ENCODE assay signal across 1 cellular context in the genomic region with DNA sequence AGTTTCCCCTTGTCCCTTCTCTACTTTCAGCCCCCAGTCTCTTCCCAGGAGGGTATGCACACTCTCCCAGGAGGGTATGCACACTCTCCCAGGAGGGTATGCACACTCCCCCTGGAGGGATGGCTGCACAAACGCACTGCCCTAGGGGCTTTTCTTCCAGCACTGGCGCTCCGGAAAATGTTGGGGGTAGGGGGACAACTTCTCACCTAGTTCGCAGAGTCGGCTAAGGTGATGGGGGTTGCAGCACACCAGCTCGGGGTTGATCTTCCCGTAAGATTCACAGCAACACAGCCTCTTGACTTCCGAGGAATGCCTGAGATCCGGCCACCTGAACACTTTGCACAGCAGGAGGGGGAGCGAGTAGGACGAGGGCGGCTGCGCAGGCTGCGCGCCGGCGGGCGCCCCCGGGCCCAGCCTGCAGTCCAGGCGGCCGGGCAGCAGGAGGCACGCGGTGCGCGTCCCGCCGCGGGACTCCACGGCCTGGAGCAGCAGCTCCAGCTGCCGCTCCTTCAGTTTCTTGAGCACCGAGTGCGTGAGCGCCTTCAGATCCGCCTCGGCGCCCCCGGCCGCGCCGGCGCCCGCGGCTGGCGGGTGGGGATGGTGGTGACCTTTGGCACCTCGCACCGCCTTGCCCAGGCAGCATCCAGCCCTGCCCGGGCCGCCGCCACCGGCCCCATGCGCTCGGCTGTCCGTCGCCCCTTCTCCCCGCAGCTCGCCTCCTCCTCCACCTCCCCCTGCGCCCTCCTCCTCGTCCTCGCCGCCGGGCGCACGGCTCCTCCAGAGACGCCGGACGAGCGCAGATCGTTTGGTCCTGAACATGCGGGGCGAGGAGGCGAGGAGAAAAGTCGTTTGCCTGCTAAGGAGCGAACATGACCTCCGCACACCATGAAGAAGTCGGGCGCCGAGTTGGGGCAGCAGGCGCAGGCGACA.
TF ChIP-seq lines count a peak whose summit lies in the region.

No MANE protein-coding gene starts in this region.

TF ChIP-seq in K562, 482 proteins besides CTCF, POLR2A, EP300 and RAD21 (continued from another document):
- TF ChIP-seq, protein P1, sequence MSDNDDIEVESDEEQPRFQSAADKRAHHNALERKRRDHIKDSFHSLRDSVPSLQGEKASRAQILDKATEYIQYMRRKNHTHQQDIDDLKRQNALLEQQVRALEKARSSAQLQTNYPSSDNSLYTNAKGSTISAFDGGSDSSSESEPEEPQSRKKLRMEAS (CRISPR knock-in tag; IDR thresholded peaks at IDR 0.05) = peak; percentile 40; the same call in 1 of the 2 replicates
- TF ChIP-seq HDAC6 (IDR thresholded peaks at IDR 0.05; ENCODE audit: low read depth, low read length) = peak; percentile 26; the same call in 1 of the 2 replicates
- TF ChIP-seq, protein P2, sequence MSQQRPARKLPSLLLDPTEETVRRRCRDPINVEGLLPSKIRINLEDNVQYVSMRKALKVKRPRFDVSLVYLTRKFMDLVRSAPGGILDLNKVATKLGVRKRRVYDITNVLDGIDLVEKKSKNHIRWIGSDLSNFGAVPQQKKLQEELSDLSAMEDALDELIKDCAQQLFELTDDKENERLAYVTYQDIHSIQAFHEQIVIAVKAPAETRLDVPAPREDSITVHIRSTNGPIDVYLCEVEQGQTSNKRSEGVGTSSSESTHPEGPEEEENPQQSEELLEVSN (IDR thresholded peaks at IDR 0.05; ENCODE audit: borderline replicate concordance in 1 of 2, extremely low read depth in 1 of 2, insufficient read depth in 1 of 2, insufficient read length in 1 of 2, low read depth in 1 of 2, low read length in 1 of 2, poor library complexity in 1 of 2, severe bottlenecking in 1 of 2) = peak in 1 of 2 experiments; percentile 82
- TF ChIP-seq TAL1 (IDR thresholded peaks at IDR 0.05) = no peak
- 0 out of 4 replicates have a peak, but pooled peaks of 1 of the 2 experiments have one; percentile 47 for TF ChIP-seq UBTF (IDR thresholded peaks at IDR 0.05; ENCODE audit: borderline replicate concordance in 1 of 2, low read depth in 2 of 2, low read length in 2 of 2)
- TF ChIP-seq ZNF766 (CRISPR knock-in tag; conservative IDR thresholded peaks at IDR 0.05) = no peak
- TF ChIP-seq CHD2 (IDR thresholded peaks at IDR 0.05; ENCODE audit: low read depth, low read length) = no peak
- peak; percentile 42; the same call in 1 of the 2 replicates for TF ChIP-seq ZFX (CRISPR knock-in tag; IDR thresholded peaks at IDR 0.05)
- TF ChIP-seq NRF1 (conservative IDR thresholded peaks at IDR 0.05 in 1 of 2, IDR thresholded peaks at IDR 0.05 in 1 of 2) = peak; percentile 82 to 85
- peak; percentile 41; the same call in 1 of the 2 replicates for TF ChIP-seq POLR2G (IDR thresholded peaks at IDR 0.05; ENCODE audit: low read depth, low read length)
- TF ChIP-seq, protein P3, sequence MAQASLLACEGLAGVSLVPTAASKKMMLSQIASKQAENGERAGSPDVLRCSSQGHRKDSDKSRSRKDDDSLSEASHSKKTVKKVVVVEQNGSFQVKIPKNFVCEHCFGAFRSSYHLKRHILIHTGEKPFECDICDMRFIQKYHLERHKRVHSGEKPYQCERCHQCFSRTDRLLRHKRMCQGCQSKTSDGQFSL (CRISPR knock-in tag; IDR thresholded peaks at IDR 0.05) = no peak
- TF ChIP-seq, protein P3 (tag; IDR thresholded peaks at IDR 0.05) = peak in 1 of 2 experiments; percentile 29; a peak in 1 of 4 replicates
- peak; percentile 70 for TF ChIP-seq L3MBTL2 (IDR thresholded peaks at IDR 0.05)
TF ChIP-seq in K562: peak in this region for 14.
